ENCODE assay signal across 1 cellular context in the genomic region with DNA sequence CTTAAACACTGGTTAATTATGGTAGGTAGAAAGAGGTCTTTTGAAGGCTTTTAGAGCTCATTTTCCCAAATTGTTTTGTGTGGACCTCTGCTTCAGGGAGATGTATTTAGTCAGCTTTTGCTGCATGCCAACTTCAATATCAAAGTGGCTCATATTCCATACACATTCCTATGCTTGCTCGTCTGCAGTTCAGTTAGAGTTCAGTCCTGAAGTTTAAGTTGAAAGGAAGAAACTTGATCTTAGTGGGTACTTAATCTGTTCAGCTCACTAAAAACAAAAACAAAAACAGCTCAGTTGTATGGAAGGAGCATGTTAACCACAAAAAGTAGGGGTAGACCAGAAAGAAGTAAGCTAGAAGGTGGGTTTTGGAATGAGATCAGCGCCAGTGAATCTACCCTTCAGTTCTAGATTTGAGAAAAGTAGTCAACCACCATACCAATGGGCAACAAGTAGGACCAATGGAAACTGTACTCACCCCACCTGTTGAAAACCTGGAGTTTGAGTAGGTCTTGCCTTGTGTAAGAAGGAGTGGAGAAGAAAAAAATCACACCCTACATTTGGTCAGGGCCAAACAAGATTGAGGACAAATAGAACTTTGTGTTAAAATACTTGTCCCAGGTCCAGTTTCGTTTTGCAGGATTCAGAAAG.
TF ChIP-seq lines count a peak whose summit lies in the region.

No MANE protein-coding gene starts in this region.

TF ChIP-seq in HEK293, 187 proteins besides CTCF, POLR2A, EP300 and RAD21:
- TF ChIP-seq SCRT2 (tag by site-specific recombination; IDR thresholded peaks at IDR 0.05) (peak; percentile 92), FEZF1 (tag by site-specific recombination; IDR thresholded peaks at IDR 0.05) (no peak), SCRT1 (tag by site-specific recombination; IDR thresholded peaks at IDR 0.05; ENCODE audit: borderline replicate concordance) (peak; percentile 93), ZBTB20 (tag by site-specific recombination; IDR thresholded peaks at IDR 0.05) (peak; percentile 26; the same call in 1 of the 2 replicates)
